ENCODE assay signal across 1 cellular context in genomic region chr18:79422783-79423165, GRCh38.
TF ChIP-seq lines count a peak whose summit lies in the region.

No MANE protein-coding gene starts in this region.

TF ChIP-seq in GM23338, 12 proteins besides CTCF, POLR2A, EP300 and RAD21 (continued from another document):
- TF ChIP-seq JUNB (IDR thresholded peaks at IDR 0.05; ENCODE audit: unreplicated experiment) (no peak), ZNF331 (CRISPR knock-in tag; IDR thresholded peaks at IDR 0.05; ENCODE audit: low read depth) (no peak), ZNF462 (CRISPR knock-in tag; IDR thresholded peaks at IDR 0.05) (no peak), POLR2AphosphoS5 (IDR thresholded peaks at IDR 0.05; ENCODE audit: low read depth) (no peak), ETS1 (IDR thresholded peaks at IDR 0.05) (no peak), EZH2phosphoT487 (IDR thresholded peaks at IDR 0.05; ENCODE audit: unreplicated experiment) (no peak), ZNF114 (CRISPR knock-in tag; IDR thresholded peaks at IDR 0.05) (no peak), REST (IDR thresholded peaks at IDR 0.05; ENCODE audit: unreplicated experiment) (no peak), EZH2 (IDR thresholded peaks at IDR 0.05; ENCODE audit: low read depth, unreplicated experiment) (no peak), CREB1 (CRISPR knock-in tag; IDR thresholded peaks at IDR 0.05; ENCODE audit: low read depth) (no peak), NANOG (IDR thresholded peaks at IDR 0.05; ENCODE audit: borderline replicate concordance) (no peak)
TF ChIP-seq in GM23338: peak in this region for 0.
